ENCODE assay signal across 21 cellular contexts in genomic region chr20:61804896-61805295, GRCh38.
"Had no signal": no experiment of that assay in that cellular context is flagged by ENCODE, and none has a peak within 500 bp of the region (broad histone marks: within the 10 kb centered on the region; RNA-seq: fewer than 3 reads in every experiment).

No MANE protein-coding gene starts in this region.

- H3K4me1 Mint-ChIP-seq: activated naive CD8-positive, alpha-beta T cell treated with anti-CD3 and anti-CD28 coated beads, Interleukin-2, amount 10 ng/mL, durations not matched to agents 7 days and 5 days; activated T-helper 17 cell treated with anti-CD3 and anti-CD28 coated beads, Interleukin-2, amount 50 U/mL, for 72 hours; stimulated activated effector memory CD8-positive, alpha-beta T cell treated with anti-CD3 and anti-CD28 coated beads, Interleukin-12 subunit alpha, Interleukin-12 subunit beta, amount 100 ng/mL, for 72 hours had no signal

- H3K9ac ChIP-seq: neural progenitor cell had no signal

- H2AFZ ChIP-seq: neural progenitor cell had no signal

- H3K36me3 Mint-ChIP-seq: activated naive CD8-positive, alpha-beta T cell treated with anti-CD3 and anti-CD28 coated beads, Interleukin-2, amount 10 ng/mL, durations not matched to agents 7 days and 5 days; neural progenitor cell; stimulated activated effector memory CD8-positive, alpha-beta T cell treated with anti-CD3 and anti-CD28 coated beads, Interleukin-12 subunit alpha, Interleukin-12 subunit beta, amount 100 ng/mL, for 72 hours; type B pancreatic cell had no signal

- ATAC-seq: body of pancreas; effector memory CD8-positive, alpha-beta T cell; sciatic nerve had no signal

- H3K4me2 ChIP-seq: neural progenitor cell, smooth muscle cell had no signal

- H3K4me3 ChIP-seq: body of pancreas, esophagus squamous epithelium, neural progenitor cell, ovary, smooth muscle cell, testis had no signal

- H3K27ac Mint-ChIP-seq: activated CD8-positive, alpha-beta T cell treated with anti-CD3 and anti-CD28 coated beads for 36 hours; activated naive CD8-positive, alpha-beta T cell treated with anti-CD3 and anti-CD28 coated beads, Interleukin-2, amount 10 ng/mL, durations not matched to agents 7 days and 5 days; activated T-helper 17 cell treated with anti-CD3 and anti-CD28 coated beads, Interleukin-2, amount 50 U/mL, for 72 hours; effector memory CD8-positive, alpha-beta T cell; neural progenitor cell; stimulated activated effector memory CD8-positive, alpha-beta T cell treated with anti-CD3 and anti-CD28 coated beads, Interleukin-12 subunit alpha, Interleukin-12 subunit beta, amount 100 ng/mL, for 72 hours; type B pancreatic cell had no signal

- H3K27me3 ChIP-seq: body of pancreas, ovary, testis had no signal

- DNase-seq: activated CD4-positive, alpha-beta T cell treated with anti-CD3 and anti-CD28 coated beads for 48 hours; activated CD4-positive, CD25-positive, alpha-beta regulatory T cell; activated naive CD4-positive, alpha-beta T cell; activated naive CD8-positive, alpha-beta T cell treated with anti-CD3 and anti-CD28 coated beads, Interleukin-2, amount 10 ng/mL, durations not matched to agents 7 days and 5 days; activated T-cell treated with anti-CD3 and anti-CD28 coated beads, Interleukin-2, amount 50 U/mL, for 1 hour; amygdala; body of pancreas; effector memory CD8-positive, alpha-beta T cell; esophagus squamous epithelium; hippocampal formation; stimulated activated CD4-positive, alpha-beta T cell treated with anti-CD3 and anti-CD28 coated beads, Interleukin-4, amount 100 ng/mL, for 24 hours; testis had no signal

- FAIRE-seq: islet of Langerhans had no signal

- H3K9me3 ChIP-seq: body of pancreas, esophagus squamous epithelium, ovary, testis had no signal

- H3K4me3 Mint-ChIP-seq: activated CD8-positive, alpha-beta T cell treated with anti-CD3 and anti-CD28 coated beads for 36 hours; activated naive CD8-positive, alpha-beta T cell treated with anti-CD3 and anti-CD28 coated beads, Interleukin-2, amount 10 ng/mL, durations not matched to agents 7 days and 5 days; activated T-helper 17 cell treated with anti-CD3 and anti-CD28 coated beads, Interleukin-2, amount 50 U/mL, for 72 hours; effector memory CD8-positive, alpha-beta T cell; stimulated activated effector memory CD8-positive, alpha-beta T cell treated with anti-CD3 and anti-CD28 coated beads, Interleukin-12 subunit alpha, Interleukin-12 subunit beta, amount 100 ng/mL, for 72 hours; type B pancreatic cell had no signal

- H3K27ac ChIP-seq: body of pancreas, esophagus squamous epithelium, neural progenitor cell, ovary, testis had no signal

- H3K9me3 Mint-ChIP-seq: activated CD8-positive, alpha-beta T cell treated with anti-CD3 and anti-CD28 coated beads for 36 hours; activated naive CD8-positive, alpha-beta T cell treated with anti-CD3 and anti-CD28 coated beads, Interleukin-2, amount 10 ng/mL, durations not matched to agents 7 days and 5 days; activated T-helper 17 cell treated with anti-CD3 and anti-CD28 coated beads, Interleukin-2, amount 50 U/mL, for 72 hours; effector memory CD8-positive, alpha-beta T cell; neural progenitor cell; stimulated activated effector memory CD8-positive, alpha-beta T cell treated with anti-CD3 and anti-CD28 coated beads, Interleukin-12 subunit alpha, Interleukin-12 subunit beta, amount 100 ng/mL, for 72 hours; type B pancreatic cell had no signal

- H3K36me3 ChIP-seq: esophagus squamous epithelium, neural progenitor cell, ovary had no signal
